In the genomic region with DNA sequence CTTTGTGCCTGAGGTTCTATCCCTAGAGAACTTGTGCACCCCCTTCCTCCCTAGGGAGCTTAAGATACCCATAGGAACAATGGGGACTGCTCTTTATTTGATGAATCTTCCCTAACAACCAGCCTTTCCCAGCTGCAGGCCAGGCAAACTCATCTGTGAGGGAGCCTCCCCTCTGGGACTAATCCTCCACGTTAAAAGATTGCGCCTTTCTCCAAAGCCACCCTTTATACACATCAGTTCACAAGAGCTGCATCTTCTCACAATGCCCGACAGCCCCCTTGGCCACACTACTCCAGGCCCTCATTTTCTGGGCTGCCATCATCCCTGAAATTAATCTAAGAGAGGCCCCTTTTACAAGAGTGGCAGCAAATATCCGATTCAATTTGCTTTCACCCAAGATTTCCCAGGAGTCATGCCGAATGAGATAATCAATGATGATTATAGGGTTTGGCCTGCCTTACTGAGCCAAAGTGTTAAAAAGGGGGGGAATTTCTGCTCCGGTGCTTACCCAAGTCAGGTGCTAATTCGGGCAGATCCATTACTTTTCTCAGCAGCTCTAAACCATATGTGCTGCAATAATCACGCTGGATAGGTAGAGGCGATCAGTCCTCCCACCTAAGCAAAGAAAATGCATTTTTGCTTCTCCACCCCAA, we compare ENCODE assay signal across 18 cellular contexts.
DNase-seq lines count a peak whose midpoint lies in the region; ATAC-seq and TF ChIP-seq lines count a peak whose summit lies in the region.
"Had no signal": no experiment of that assay in that cellular context is flagged by ENCODE, and none has a peak within 500 bp of the region (broad histone marks: within the 10 kb centered on the region; RNA-seq: fewer than 3 reads in every experiment).

No MANE protein-coding gene starts in this region.

- H3K4me3 ChIP-seq in WERI-Rb-1 (ENCODE audit: low read depth, low read length) (peak overlapping the region; percentile 27), neural cell (ENCODE audit: low read length) (no peak overlapping the region), OCI-LY7 (ENCODE audit: low read depth, low read length, poor library complexity, severe bottlenecking) (no peak overlapping the region)
- H3K4me3 ChIP-seq: BLaER1 treated with 17β-estradiol and CSF1 and Interleukin-3, amounts not matched to agents 10 nM and 100 nM had no signal

- H3K4me2 ChIP-seq in neural cell (ENCODE audit: low read length) (no peak overlapping the region), OCI-LY7 (ENCODE audit: low read length) (no peak overlapping the region)
- H3K4me2 ChIP-seq: BLaER1 treated with 17β-estradiol and CSF1 and Interleukin-3, amounts not matched to agents 10 nM and 100 nM had no signal

- H4K20me1 ChIP-seq in neural cell (ENCODE audit: insufficient read depth) (no peaks in the 10 kb centered on the region), OCI-LY7 (ENCODE audit: insufficient read depth, low read length) (no peaks in the 10 kb centered on the region)
- H4K20me1 ChIP-seq: BLaER1 treated with 17β-estradiol and CSF1 and Interleukin-3, amounts not matched to agents 10 nM and 100 nM had no signal

- no peak for ATAC-seq in GM21515 (IDR thresholded peaks at IDR 0.05; ENCODE audit: unreplicated experiment)
- ATAC-seq: CD8-positive, alpha-beta T cell; Right ventricle myocardium inferior had no signal

- no peaks in the 10 kb centered on the region for H3K36me3 ChIP-seq in WERI-Rb-1
- no peaks in the 10 kb centered on the region for H3K36me3 ChIP-seq in neural cell (ENCODE audit: insufficient read depth, low read length)
- no peaks in the 10 kb centered on the region for H3K36me3 ChIP-seq in OCI-LY7 (ENCODE audit: insufficient read depth, low read length)

- no peak overlapping the region for H3K9ac ChIP-seq in neural cell (ENCODE audit: low read length)
- H3K9ac ChIP-seq: BLaER1 treated with 17β-estradiol and CSF1 and Interleukin-3, amounts not matched to agents 10 nM and 100 nM had no signal

- POLR2A ChIA-PET in OCI-LY7 (lab: Charles Lee) = interaction anchor here (0.7 kb wide), 1 partner anchor 26 kb away, joined by 3 read pairs; no protein-coding TSS in a partner anchor

- H3K27me3 ChIP-seq in WERI-Rb-1 (ENCODE audit: insufficient read depth, low read depth, severe bottlenecking) (no peaks in the 10 kb centered on the region), neural cell (ENCODE audit: insufficient read depth, low read depth, low read length) (no peaks in the 10 kb centered on the region)
- H3K27me3 ChIP-seq: BLaER1 treated with 17β-estradiol and CSF1 and Interleukin-3, amounts not matched to agents 10 nM and 100 nM had no signal

- peak overlapping the region; percentile 81 for H3K27ac ChIP-seq in WERI-Rb-1
- no peak overlapping the region for H3K27ac ChIP-seq in neural cell (ENCODE audit: low read length)
- no peak overlapping the region for H3K27ac ChIP-seq in OCI-LY7 (ENCODE audit: low read depth, low read length, poor library complexity, severe bottlenecking)
- H3K27ac ChIP-seq: 22Rv1; BLaER1 treated with 17β-estradiol and CSF1 and Interleukin-3, amounts not matched to agents 10 nM and 100 nM had no signal

- TF ChIP-seq EP300 in neural cell (conservative IDR thresholded peaks at IDR 0.05; ENCODE audit: poor library complexity, severe bottlenecking) = peak; percentile 13

- intact Hi-C loops in OCI-LY7 (cut with micrococcal nuclease; ENCODE audit: unreplicated experiment) = no loop called here

- no peaks in the 10 kb centered on the region for H3K79me2 ChIP-seq in neural cell (replicated peaks; ENCODE audit: insufficient read depth, low read length)
- H3K79me2 ChIP-seq in OCI-LY7 (ENCODE audit: insufficient read depth, low read depth, low read length) = no peaks in the 10 kb centered on the region

- TF ChIP-seq RAD21 in neural cell (conservative IDR thresholded peaks at IDR 0.05) = no peak

- H3F3A ChIP-seq in neural cell (ENCODE audit: insufficient read depth, low read length, poor library complexity, severe bottlenecking) = no peaks in the 10 kb centered on the region

- no peak for TF ChIP-seq CTCF in WERI-Rb-1 (IDR thresholded peaks at IDR 0.05; ENCODE audit: low read depth, low read length)
- no peak for TF ChIP-seq CTCF in neural cell (IDR thresholded peaks at IDR 0.05; ENCODE audit: poor library complexity, severe bottlenecking)
- TF ChIP-seq CTCF in OCI-LY7 (conservative IDR thresholded peaks at IDR 0.05; ENCODE audit: low read length) = no peak

- BruUV-seq in OCI-LY7 (replicated peaks; lab: Mats Ljungman, UMichigan) = no TSS peak

- H2AFZ ChIP-seq in neural cell (ENCODE audit: low read depth, low read length) (no peak overlapping the region), OCI-LY7 (ENCODE audit: low read length) (no peak overlapping the region)

- no peaks in the 10 kb centered on the region for H3K4me1 ChIP-seq in OCI-LY7 (ENCODE audit: insufficient read depth, low read length, poor library complexity, severe bottlenecking)

- H3K9me2 ChIP-seq in neural cell (ENCODE audit: insufficient read depth, low read length) (no peaks in the 10 kb centered on the region), OCI-LY7 (ENCODE audit: insufficient read depth, low read length) (no peaks in the 10 kb centered on the region)

- peak; percentile 78 for DNase-seq in D341Med (ENCODE audit: low spot score)
- peak; percentile 91 for DNase-seq in NCI-H69 (lab: John Stamatoyannopoulos, UW)
- peak; percentile 67 for DNase-seq in WERI-Rb-1
- no peak for DNase-seq in stimulated activated naive CD4-positive, alpha-beta T cell treated with Interleukin-2 at 50 U/mL for 16 hours (lab: John Stamatoyannopoulos, UW)
- no peak for DNase-seq in T-helper 2 cell
- no peak for DNase-seq in OCI-LY7 (ENCODE audit: low spot score)
- DNase-seq: ACHN; CD8-positive, alpha-beta T cell; DMS153; H9; KG1; NCI-H1092 treated with DMSO at 0.1 percent for 48 hours; NCI-H187 had no signal

- H3K9me3 ChIP-seq in WERI-Rb-1 (ENCODE audit: severe bottlenecking) = peaks cover 18% of the 10 kb centered on the region
- H3K9me3 ChIP-seq in neural cell (ENCODE audit: low read length) = no peaks in the 10 kb centered on the region
- peaks cover 12% of the 10 kb centered on the region for H3K9me3 ChIP-seq in OCI-LY7 (ENCODE audit: low read length)

- CTCF ChIA-PET in OCI-LY7 (lab: Charles Lee; ENCODE audit: unreplicated experiment) = no interaction called here

TF ChIP-seq in neural cell, 6 proteins besides CTCF, POLR2A, EP300 and RAD21:
- no peak for TF ChIP-seq EZH2 (IDR thresholded peaks at IDR 0.05; ENCODE audit: borderline replicate concordance, insufficient read depth, low read length, poor library complexity, severe bottlenecking)
- no peak for TF ChIP-seq TAF1 (IDR thresholded peaks at IDR 0.05; ENCODE audit: low read depth)
- TF ChIP-seq, protein P1, sequence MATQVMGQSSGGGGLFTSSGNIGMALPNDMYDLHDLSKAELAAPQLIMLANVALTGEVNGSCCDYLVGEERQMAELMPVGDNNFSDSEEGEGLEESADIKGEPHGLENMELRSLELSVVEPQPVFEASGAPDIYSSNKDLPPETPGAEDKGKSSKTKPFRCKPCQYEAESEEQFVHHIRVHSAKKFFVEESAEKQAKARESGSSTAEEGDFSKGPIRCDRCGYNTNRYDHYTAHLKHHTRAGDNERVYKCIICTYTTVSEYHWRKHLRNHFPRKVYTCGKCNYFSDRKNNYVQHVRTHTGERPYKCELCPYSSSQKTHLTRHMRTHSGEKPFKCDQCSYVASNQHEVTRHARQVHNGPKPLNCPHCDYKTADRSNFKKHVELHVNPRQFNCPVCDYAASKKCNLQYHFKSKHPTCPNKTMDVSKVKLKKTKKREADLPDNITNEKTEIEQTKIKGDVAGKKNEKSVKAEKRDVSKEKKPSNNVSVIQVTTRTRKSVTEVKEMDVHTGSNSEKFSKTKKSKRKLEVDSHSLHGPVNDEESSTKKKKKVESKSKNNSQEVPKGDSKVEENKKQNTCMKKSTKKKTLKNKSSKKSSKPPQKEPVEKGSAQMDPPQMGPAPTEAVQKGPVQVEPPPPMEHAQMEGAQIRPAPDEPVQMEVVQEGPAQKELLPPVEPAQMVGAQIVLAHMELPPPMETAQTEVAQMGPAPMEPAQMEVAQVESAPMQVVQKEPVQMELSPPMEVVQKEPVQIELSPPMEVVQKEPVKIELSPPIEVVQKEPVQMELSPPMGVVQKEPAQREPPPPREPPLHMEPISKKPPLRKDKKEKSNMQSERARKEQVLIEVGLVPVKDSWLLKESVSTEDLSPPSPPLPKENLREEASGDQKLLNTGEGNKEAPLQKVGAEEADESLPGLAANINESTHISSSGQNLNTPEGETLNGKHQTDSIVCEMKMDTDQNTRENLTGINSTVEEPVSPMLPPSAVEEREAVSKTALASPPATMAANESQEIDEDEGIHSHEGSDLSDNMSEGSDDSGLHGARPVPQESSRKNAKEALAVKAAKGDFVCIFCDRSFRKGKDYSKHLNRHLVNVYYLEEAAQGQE (IDR thresholded peaks at IDR 0.05; ENCODE audit: borderline replicate concordance) = peak; percentile 5
- TF ChIP-seq POLR2AphosphoS5 (IDR thresholded peaks at IDR 0.05) = peak; percentile 62
- no peak for TF ChIP-seq SMC3 (conservative IDR thresholded peaks at IDR 0.05; ENCODE audit: poor library complexity)
- no peak for TF ChIP-seq MXI1 (conservative IDR thresholded peaks at IDR 0.05; ENCODE audit: poor library complexity, severe bottlenecking)

Comparison
In these comparisons a context has a peak if more than half of its experiments do, and no peak if none do; other contexts are left out.
1. DNase-seq: peak in D341Med (single experiment), NCI-H69 (single experiment) and WERI-Rb-1 (single experiment); none in stimulated activated naive CD4-positive, alpha-beta T cell treated with Interleukin-2 at 50 U/mL for 16 hours (single experiment), T-helper 2 cell (0 of 5) and OCI-LY7 (single experiment).